ENCODE assay signal across 8 cellular contexts in the genomic region with DNA sequence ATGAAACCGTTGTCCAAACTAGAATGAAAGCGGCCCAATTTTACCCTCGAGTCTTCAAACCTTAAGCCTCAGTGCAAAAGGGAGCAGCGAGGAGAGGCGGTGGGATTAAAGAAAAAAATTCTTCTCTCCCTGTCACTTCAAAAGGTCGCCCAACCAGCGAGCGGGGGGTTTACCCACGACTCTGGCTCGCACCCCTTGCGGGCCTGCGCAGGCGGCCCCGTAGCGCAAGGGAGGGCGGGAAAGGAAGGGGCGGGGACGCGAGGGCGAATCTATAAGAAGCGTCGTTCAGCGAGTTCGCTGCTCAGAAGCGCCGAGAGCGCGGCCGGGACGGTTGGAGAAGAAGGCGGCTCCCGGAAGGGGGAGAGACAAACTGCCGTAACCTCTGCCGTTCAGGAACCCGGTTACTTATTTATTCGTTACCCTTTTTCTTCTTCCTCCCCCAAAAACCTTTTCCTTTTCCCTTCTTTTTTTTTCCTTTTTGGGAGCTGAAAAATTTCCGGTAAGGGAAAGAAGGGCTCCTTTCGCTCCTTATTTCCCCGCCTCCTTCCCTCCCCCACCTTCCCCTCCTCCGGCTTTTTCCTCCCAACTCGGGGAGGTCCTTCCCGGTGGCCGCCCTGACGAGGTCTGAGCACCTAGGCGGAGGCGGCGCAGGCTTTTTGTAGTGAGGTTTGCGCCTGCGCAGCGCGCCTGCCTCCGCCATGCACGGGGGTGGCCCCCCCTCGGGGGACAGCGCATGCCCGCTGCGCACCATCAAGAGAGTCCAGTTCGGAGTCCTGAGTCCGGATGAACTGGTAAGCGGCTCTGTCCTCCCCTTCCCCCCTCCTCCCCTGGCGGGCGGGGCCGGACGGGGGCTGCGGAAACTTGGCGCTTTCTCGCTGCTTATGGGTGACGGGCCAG. TPM values are rescaled to one million over a fixed set of nuclear protein-coding genes. Genes with fewer than 3 reads are reported as not detected.
DNase-seq lines count a peak whose midpoint lies in the region; ATAC-seq and TF ChIP-seq lines count a peak whose summit lies in the region.

POLR2A (plus strand) TSS at position 300 of the 897 bp plus-strand sequence.

- H3K9me3 ChIP-seq in PC-9 (ENCODE audit: insufficient read depth, low read depth) (no peaks in the 10 kb centered on the region), mucosa of stomach (ENCODE audit: control insufficient read depth, low read length) (no peaks in the 10 kb centered on the region)

- peak within 1 kb of the TSS; percentile 98 for H2AFZ ChIP-seq in PC-9

- peak within 1 kb of the TSS; percentile 100 for H3K27ac Mint-ChIP-seq in activated T-cell treated with anti-CD3 and anti-CD28 coated beads, Interleukin-2, amount 50 U/mL, for 24 hours

- 0 out of 2 replicates have a peak, but pooled peaks cover 3% of the 10 kb centered on the region for H3K36me3 ChIP-seq in PC-9 (ENCODE audit: low read depth)
- H3K36me3 ChIP-seq in mucosa of stomach (ENCODE audit: control insufficient read depth, insufficient read depth, low read length), result no peaks in the 10 kb centered on the region

- no peaks in the 10 kb centered on the region for H3K9me3 Mint-ChIP-seq in activated T-cell treated with anti-CD3 and anti-CD28 coated beads, Interleukin-2, amount 50 U/mL, for 24 hours

- peak within 1 kb of the TSS; percentile 88 for H3K4me2 ChIP-seq in PC-9

- BruUV-seq in PC-9 (replicated peaks; lab: Mats Ljungman, UMichigan), result no TSS peak

- intact Hi-C loops in PC-9 (cut with micrococcal nuclease; ENCODE audit: unreplicated experiment), result loop anchor here (1.0 to 5.0 kb wide), 8 partner anchors 39 to 222 kb away; partner anchors contain the start of genes CHRNB1, CLDN7, EIF5A and KCTD11

- no peaks in the 10 kb centered on the region for H3K27me3 ChIP-seq in PC-9 (ENCODE audit: insufficient read depth, low read depth)
- H3K27me3 ChIP-seq in mucosa of stomach (ENCODE audit: control insufficient read depth, insufficient read depth, low read length), result no peaks in the 10 kb centered on the region

- TF ChIP-seq POLR2A in erythroblast (IDR thresholded peaks at IDR 0.05; ENCODE audit: low read length), result peak; percentile 100

- DNase-seq in DMS153 (lab: John Stamatoyannopoulos, UW) (peak; percentile 65), PC-9 (peak; percentile 79 to 99), erythroblast (lab: John Stamatoyannopoulos, UW) (peak; percentile 98 to 99)
- peak; percentile 95 for DNase-seq in Jurkat, Clone E6-1 (ENCODE audit: low read depth, low spot score)
- peak; percentile 100 for DNase-seq in activated T-cell treated with anti-CD3 and anti-CD28 coated beads, Interleukin-2, amount 50 U/mL, for 24 hours
- DNase-seq in stimulated activated CD8-positive, alpha-beta memory T cell treated with anti-CD3 and anti-CD28 coated beads, Interleukin-7, amount 100 ng/mL, for 1 hour (ENCODE audit: low read depth in 2 of 2), result peak; percentile 98 to 99

- peak within 1 kb of the TSS; percentile 99 for H3K4me3 Mint-ChIP-seq in activated T-cell treated with anti-CD3 and anti-CD28 coated beads, Interleukin-2, amount 50 U/mL, for 24 hours

- no peaks in the 10 kb centered on the region for H3K9me2 ChIP-seq in PC-9 (ENCODE audit: insufficient read depth)

- peak within 1 kb of the TSS; percentile 99 for H3K9ac ChIP-seq in mucosa of stomach (ENCODE audit: low read length)

- peak; percentile 61 for ATAC-seq in GM21619 (IDR thresholded peaks at IDR 0.05; ENCODE audit: unreplicated experiment)

- CTCF ChIA-PET in PC-9 (lab: Charles Lee), result interaction anchor here (0.6 to 0.7 kb wide), 4 partner anchors 47 to 667 kb away, joined by 3 to 9 read pairs (median 5); no protein-coding TSS in a partner anchor

- TF ChIP-seq CTCF in PC-9 (conservative IDR thresholded peaks at IDR 0.05), result no peak

- H3K36me3 Mint-ChIP-seq in activated T-cell treated with anti-CD3 and anti-CD28 coated beads, Interleukin-2, amount 50 U/mL, for 24 hours (ENCODE audit: low read depth), result peaks cover 50% of the 10 kb centered on the region

- H3F3A ChIP-seq in PC-9 (ENCODE audit: insufficient read depth, low read depth), result no peaks in the 10 kb centered on the region

- H3K4me1 Mint-ChIP-seq in activated T-cell treated with anti-CD3 and anti-CD28 coated beads, Interleukin-2, amount 50 U/mL, for 24 hours (ENCODE audit: low read depth), result peaks cover 71% of the 10 kb centered on the region

- peak within 1 kb of the TSS; percentile 93 for H3K4me3 ChIP-seq in Jurkat, Clone E6-1 (ENCODE audit: low read length)
- H3K4me3 ChIP-seq in PC-9 (peak within 1 kb of the TSS; percentile 88), mucosa of stomach (ENCODE audit: low read length) (peak within 1 kb of the TSS; percentile 91)

- H3K4me1 ChIP-seq in PC-9 (replicated peaks; ENCODE audit: insufficient read depth) (peaks cover 18% of the 10 kb centered on the region), mucosa of stomach (ENCODE audit: control insufficient read depth, insufficient read depth, low read length) (peaks cover 40% of the 10 kb centered on the region)

- no peaks in the 10 kb centered on the region for H3K27me3 Mint-ChIP-seq in activated T-cell treated with anti-CD3 and anti-CD28 coated beads, Interleukin-2, amount 50 U/mL, for 24 hours

- peak within 1 kb of the TSS; percentile 95 for H3K27ac ChIP-seq in PC-9

- H3K79me2 ChIP-seq in PC-9 (ENCODE audit: low read depth), result peaks cover 46% of the 10 kb centered on the region

- POLR2A ChIA-PET in PC-9 (lab: Charles Lee; ENCODE audit: unreplicated experiment), result interaction anchor here (0.6 to 0.9 kb wide), 10 partner anchors 25 to 862 kb away, joined by 3 to 16 read pairs (median 6); partner anchors contain the start of genes TMEM102, TMEM256 and TP53

- H4K20me1 ChIP-seq in PC-9 (ENCODE audit: insufficient read depth), result peaks cover 15% of the 10 kb centered on the region

RNA-seq across cellular contexts. Expression of gene POLR2A, which starts in this region (rescaled TPM):
- 119 TPM for polyA plus RNA-seq in Jurkat, Clone E6-1 (2012; ENCODE audit: insufficient read depth, insufficient read length)
- 149 and 166 TPM in 2 replicates for total RNA-seq in PC-9 (2021)

Comparison
In these comparisons a context has a peak if more than half of its experiments do, and no peak if none do; other contexts are left out.
1. Peak in every context shown above with its lines: DNase-seq, ATAC-seq, H3K4me3 ChIP-seq and H3K27ac ChIP-seq.